Comparison of ENCODE assay signal across 7 cellular contexts in the genomic region with DNA sequence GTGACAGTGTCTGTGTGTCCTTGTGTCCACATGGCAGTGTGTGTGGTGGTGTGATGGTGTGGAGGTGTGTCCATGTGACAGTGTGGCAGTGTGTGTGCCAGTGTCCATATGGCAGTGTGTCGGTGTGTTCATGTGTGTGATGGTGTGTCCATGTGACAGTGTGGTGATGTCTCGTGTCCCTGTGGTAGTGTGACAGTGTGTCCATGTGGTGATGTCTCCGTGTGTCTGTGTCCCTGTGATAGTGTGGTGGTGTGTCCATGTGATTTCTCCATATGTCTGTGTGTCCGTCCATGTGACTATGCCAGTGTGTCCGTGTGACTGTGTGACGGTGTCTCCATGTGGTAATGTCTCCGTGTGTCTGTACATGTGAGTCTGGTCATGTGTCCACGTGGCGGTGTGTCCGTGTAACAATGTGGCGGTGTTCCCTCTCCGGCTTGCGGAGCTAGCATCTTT. TPM values are rescaled to one million over a fixed set of nuclear protein-coding genes. Genes with fewer than 3 reads are reported as not detected.
"Had no signal": no experiment of that assay in that cellular context is flagged by ENCODE, and none has a peak within 500 bp of the region (broad histone marks: within the 10 kb centered on the region; RNA-seq: fewer than 3 reads in every experiment).

No MANE protein-coding gene starts in this region.

RNA-seq across cellular contexts. Expression of gene POTEG, which starts 59.7 kb away (rescaled TPM):
- total RNA-seq: activated CD8-positive, alpha-beta T cell treated with anti-CD3 and anti-CD28 coated beads for 36 hours; ascending aorta; IMR-90; LHCN-M2; M059J; PC-9; SJSA1 had no signal
- polyA plus RNA-seq: IMR-90 had no signal
